ENCODE assay signal across 8 cellular contexts in the genomic region with DNA sequence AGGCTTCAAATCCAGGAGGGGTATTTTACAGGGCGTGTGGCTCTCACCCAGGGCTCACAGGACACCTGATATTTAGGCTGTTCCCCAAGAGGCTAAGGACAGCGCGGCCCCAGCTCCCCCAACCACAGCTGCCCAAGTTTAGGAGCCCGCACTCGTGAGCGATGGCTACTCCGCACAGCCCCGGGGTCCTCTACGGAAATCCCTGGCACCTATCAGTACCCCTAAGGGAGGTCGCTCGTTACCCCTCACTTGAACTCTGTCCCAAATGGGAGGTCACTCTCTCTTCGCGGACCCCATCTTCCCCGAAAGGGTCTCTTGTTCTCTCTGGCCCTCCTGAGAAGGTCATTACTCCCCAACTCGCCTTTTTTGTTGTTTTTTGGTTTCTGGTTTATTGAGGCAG. TPM values are rescaled to one million over a fixed set of nuclear protein-coding genes. Genes with fewer than 3 reads are reported as not detected.
DNase-seq lines count a peak whose midpoint lies in the region; ATAC-seq and TF ChIP-seq lines count a peak whose summit lies in the region.

No MANE protein-coding gene starts in this region.

- in situ Hi-C loops in brain microvascular endothelial cell (cut with HindIII; ENCODE audit: low pct_ligation_motif_present, low sequenced_read_pairs), result no loop called here

- H3K27ac ChIP-seq in lower lobe of right lung (peak overlapping the region; percentile 95), substantia nigra (ENCODE audit: low read depth, low read length, poor library complexity, severe bottlenecking) (peak overlapping the region; percentile 89), brain microvascular endothelial cell (no peak overlapping the region)

- no peaks in the 10 kb centered on the region for H3K27me3 Mint-ChIP-seq in activated CD8-positive, alpha-beta memory T cell treated with anti-CD3 and anti-CD28 coated beads, Interleukin-2, amount 10 ng/mL, durations not matched to agents 7 days and 5 days

- no peaks in the 10 kb centered on the region for H3K27me3 ChIP-seq in lower lobe of right lung (ENCODE audit: low read depth)
- H3K27me3 ChIP-seq in brain microvascular endothelial cell (replicated peaks), result no peaks in the 10 kb centered on the region

- TF ChIP-seq CTCF in WI38 (IDR thresholded peaks at IDR 0.05; ENCODE audit: low read depth, low read length) (no peak), lower lobe of right lung (IDR thresholded peaks at IDR 0.05) (no peak), brain microvascular endothelial cell (IDR thresholded peaks at IDR 0.05; ENCODE audit: low read depth, low read length, missing control alignments) (no peak)

- H3K36me3 Mint-ChIP-seq in activated CD8-positive, alpha-beta memory T cell treated with anti-CD3 and anti-CD28 coated beads, Interleukin-2, amount 10 ng/mL, durations not matched to agents 7 days and 5 days, result peaks cover 19% of the 10 kb centered on the region

- no peaks in the 10 kb centered on the region for H3K9me3 Mint-ChIP-seq in activated CD8-positive, alpha-beta memory T cell treated with anti-CD3 and anti-CD28 coated beads, Interleukin-2, amount 10 ng/mL, durations not matched to agents 7 days and 5 days (ENCODE audit: low read depth)

- no peak for ATAC-seq in activated CD8-positive, alpha-beta memory T cell treated with anti-CD3 and anti-CD28 coated beads, Interleukin-2, amount 10 ng/mL, durations not matched to agents 7 days and 5 days
- ATAC-seq in lower lobe of right lung (no peak), GM18861 (IDR thresholded peaks at IDR 0.05; ENCODE audit: unreplicated experiment) (no peak)

- CTCF ChIA-PET in activated CD8-positive, alpha-beta memory T cell treated with anti-CD3 and anti-CD28 coated beads, Interleukin-2, amount 10 ng/mL, durations not matched to agents 7 days and 5 days (lab: Charles Lee), result interaction anchor here (0.9 to 1.4 kb wide), 3 partner anchors 100 to 149 kb away, joined by 3 read pairs; no protein-coding TSS in a partner anchor

- no peak for DNase-seq in activated CD8-positive, alpha-beta memory T cell treated with anti-CD3 and anti-CD28 coated beads, Interleukin-2, amount 10 ng/mL, durations not matched to agents 7 days and 5 days
- DNase-seq in activated CD8-positive, alpha-beta memory T cell treated with anti-CD3 and anti-CD28 coated beads, Interleukin-2, amount 50 U/mL, for 4 hours, result no peak
- DNase-seq in lower lobe of right lung, result no peak
- DNase-seq in substantia nigra (lab: John Stamatoyannopoulos, UW), result no peak
- DNase-seq in 8988T, result no peak
- DNase-seq in brain microvascular endothelial cell, result no peak

- peaks cover 5% of the 10 kb centered on the region for H3K36me3 ChIP-seq in lower lobe of right lung
- H3K36me3 ChIP-seq in brain microvascular endothelial cell (replicated peaks), result no peaks in the 10 kb centered on the region

- H3K4me3 ChIP-seq in WI38 (ENCODE audit: low read depth, low read length) (peak overlapping the region; percentile 71; the same call in 1 of the 2 replicates), lower lobe of right lung (peak overlapping the region; percentile 79), brain microvascular endothelial cell (ENCODE audit: low read depth, low read length) (no peak overlapping the region)

- peaks cover 24% of the 10 kb centered on the region for H3K4me1 ChIP-seq in lower lobe of right lung

- intact Hi-C loops in lower lobe of right lung (cut with DNase I), result no loop called here

- H3K9me3 ChIP-seq in lower lobe of right lung, result no peaks in the 10 kb centered on the region

- H3K4me1 Mint-ChIP-seq in activated CD8-positive, alpha-beta memory T cell treated with anti-CD3 and anti-CD28 coated beads, Interleukin-2, amount 10 ng/mL, durations not matched to agents 7 days and 5 days, result peaks cover 45% of the 10 kb centered on the region

- H3K27ac Mint-ChIP-seq in activated CD8-positive, alpha-beta memory T cell treated with anti-CD3 and anti-CD28 coated beads, Interleukin-2, amount 10 ng/mL, durations not matched to agents 7 days and 5 days, result peak overlapping the region; percentile 85

- H3K4me3 Mint-ChIP-seq in activated CD8-positive, alpha-beta memory T cell treated with anti-CD3 and anti-CD28 coated beads, Interleukin-2, amount 10 ng/mL, durations not matched to agents 7 days and 5 days, result peak overlapping the region; percentile 84

RNA-seq across cellular contexts. Expression of gene P2RX4, which starts 0.7 kb away (rescaled TPM):
- 10 to 100 TPM; 52.6 to 64.8 TPM for total RNA-seq in activated CD8-positive, alpha-beta memory T cell treated with anti-CD3 and anti-CD28 coated beads, Interleukin-2, amount 10 ng/mL, durations not matched to agents 7 days and 5 days
- 65.8 TPM for total RNA-seq in lower lobe of right lung
